Comparison of ENCODE assay signal across 9 cellular contexts in genomic region chr19:1123885-1124677, GRCh38.
"Had no signal": no experiment of that assay in that cellular context is flagged by ENCODE, and none has a peak within 500 bp of the region (broad histone marks: within the 10 kb centered on the region; RNA-seq: fewer than 3 reads in every experiment).

No MANE protein-coding gene starts in this region.

- H2AFZ ChIP-seq: hepatocyte had no signal

- DNase-seq: activated CD4-positive, alpha-beta T cell treated with anti-CD3 and anti-CD28 coated beads, Interleukin-2, amount 10 ng/mL, durations not matched to agents 7 days and 5 days; activated CD8-positive, alpha-beta memory T cell treated with anti-CD3 and anti-CD28 coated beads, Interleukin-2, amount 50 U/mL, for 48 hours; activated naive CD8-positive, alpha-beta T cell treated with anti-CD3 and anti-CD28 coated beads, Interleukin-2, amount 10 ng/mL, durations not matched to agents 7 days and 5 days; occipital lobe; stimulated activated CD4-positive, alpha-beta T cell treated with anti-CD3 and anti-CD28 coated beads, Interleukin-1b, Interleukin-23, amount 100 ng/mL, for 48 hours; stimulated activated naive CD8-positive, alpha-beta T cell treated with anti-CD3 and anti-CD28 coated beads, Interleukin-15, amount 100 ng/mL, for 72 hours had no signal

- H3K4me2 ChIP-seq: hepatocyte had no signal

- H3K27ac ChIP-seq: hepatocyte, prostate gland had no signal

- H3K4me3 ChIP-seq: hepatocyte, prostate gland, upper lobe of left lung had no signal

- H3K4me1 ChIP-seq: prostate gland had no signal

- H3K27me3 ChIP-seq: hepatocyte, upper lobe of left lung had no signal

- H3K9me3 ChIP-seq: prostate gland, upper lobe of left lung had no signal

- ATAC-seq: stimulated activated naive CD8-positive, alpha-beta T cell treated with anti-CD3 and anti-CD28 coated beads, Interleukin-15, amount 100 ng/mL, for 72 hours had no signal
